In genomic region chr7:137920637-137921473, GRCh38 we compare ENCODE assay signal across 18 cellular contexts.
DNase-seq lines count a peak whose midpoint lies in the region; ATAC-seq and TF ChIP-seq lines count a peak whose summit lies in the region.
"Had no signal": no experiment of that assay in that cellular context is flagged by ENCODE, and none has a peak within 500 bp of the region (broad histone marks: within the 10 kb centered on the region; RNA-seq: fewer than 3 reads in every experiment).

No MANE protein-coding gene starts in this region.

- POLR2A ChIA-PET in activated CD4-positive, alpha-beta T cell treated with anti-CD3 and anti-CD28 coated beads for 36 hours (lab: Charles Lee), result no interaction called here
- POLR2A ChIA-PET in activated CD4-positive, alpha-beta T cell treated with anti-CD3 and anti-CD28 coated beads, Interleukin-2, amount 10 ng/mL, durations not matched to agents 7 days and 5 days (lab: Charles Lee), result no interaction called here

- no peak for ATAC-seq in activated CD4-positive, alpha-beta T cell treated with anti-CD3 and anti-CD28 coated beads for 36 hours
- ATAC-seq: activated CD4-positive, CD25-positive, alpha-beta regulatory T cell treated with anti-CD3 and anti-CD28 coated beads, Interleukin-2, amount 50 U/mL, for 24 hours had no signal

- peaks cover 28% of the 10 kb centered on the region for H3K4me1 Mint-ChIP-seq in activated CD4-positive, alpha-beta T cell treated with anti-CD3 and anti-CD28 coated beads for 36 hours
- peaks cover 26% of the 10 kb centered on the region for H3K4me1 Mint-ChIP-seq in activated CD4-positive, alpha-beta T cell treated with anti-CD3 and anti-CD28 coated beads, Interleukin-2, amount 10 ng/mL, durations not matched to agents 7 days and 5 days
- H3K4me1 Mint-ChIP-seq in chondrocyte (ENCODE audit: low read depth) (peaks cover 90% of the 10 kb centered on the region), immature natural killer cell (peaks cover 43 to 81% of the 10 kb centered on the region in 2 donors)

- H3K4me3 ChIP-seq in subcutaneous abdominal adipose tissue (ENCODE audit: low read depth in 1 of 5, low read length in 5 of 5), result peak overlapping the region in 1 of 5 donors; percentile 4
- H3K4me3 ChIP-seq: SJSA1 had no signal

- H3K9me3 ChIP-seq in subcutaneous abdominal adipose tissue (ENCODE audit: control insufficient read depth in 5 of 5, low read length in 5 of 5), result no peaks in the 10 kb centered on the region
- H3K9me3 ChIP-seq: SJSA1 had no signal

- CTCF ChIA-PET in activated CD4-positive, alpha-beta T cell treated with anti-CD3 and anti-CD28 coated beads for 36 hours (lab: Charles Lee), result interaction anchor here (1.1 to 2.6 kb wide), 6 partner anchors 17 to 265 kb away, joined by 3 to 17 read pairs (median 7); partner anchors contain the start of gene CREB3L2
- CTCF ChIA-PET in activated CD4-positive, alpha-beta T cell treated with anti-CD3 and anti-CD28 coated beads, Interleukin-2, amount 10 ng/mL, durations not matched to agents 7 days and 5 days (lab: Charles Lee), result interaction anchor here (0.9 to 2.0 kb wide), 4 partner anchors 17 to 82 kb away, joined by 3 to 7 read pairs (median 5); partner anchors contain the start of gene CREB3L2

- H3K4me3 Mint-ChIP-seq in activated CD4-positive, alpha-beta T cell treated with anti-CD3 and anti-CD28 coated beads for 36 hours, result no peak overlapping the region
- no peak overlapping the region for H3K4me3 Mint-ChIP-seq in activated CD4-positive, alpha-beta T cell treated with anti-CD3 and anti-CD28 coated beads, Interleukin-2, amount 10 ng/mL, durations not matched to agents 7 days and 5 days
- H3K4me3 Mint-ChIP-seq in chondrocyte (ENCODE audit: unreplicated experiment) (no peak overlapping the region), immature natural killer cell (peak overlapping the region in 4 of 5 donors; percentile 5 to 31 (median 20))
- H3K4me3 Mint-ChIP-seq: neural crest cell had no signal

- peaks cover 19% of the 10 kb centered on the region for H3K36me3 Mint-ChIP-seq in activated CD4-positive, alpha-beta T cell treated with anti-CD3 and anti-CD28 coated beads for 36 hours (ENCODE audit: low read depth)
- peaks cover 43% of the 10 kb centered on the region for H3K36me3 Mint-ChIP-seq in activated CD4-positive, alpha-beta T cell treated with anti-CD3 and anti-CD28 coated beads, Interleukin-2, amount 10 ng/mL, durations not matched to agents 7 days and 5 days (ENCODE audit: low read depth)
- H3K36me3 Mint-ChIP-seq in chondrocyte (ENCODE audit: low read depth) (peaks cover 45% of the 10 kb centered on the region), immature natural killer cell (peaks cover 4 to 26% (median 10%) of the 10 kb centered on the region in 3 donors)

- no peak for DNase-seq in activated CD4-positive, alpha-beta T cell treated with anti-CD3 and anti-CD28 coated beads for 36 hours
- no peak for DNase-seq in activated CD4-positive, alpha-beta T cell treated with anti-CD3 and anti-CD28 coated beads, Interleukin-2, amount 10 ng/mL, durations not matched to agents 7 days and 5 days
- DNase-seq in chondrocyte (ENCODE audit: low spot score), result no peak
- DNase-seq in immature natural killer cell, result no peak
- no peak for DNase-seq in middle frontal gyrus (ENCODE audit: extremely low spot score, low spot score)
- DNase-seq in mucosa of gallbladder (ENCODE audit: low spot score), result no peak
- DNase-seq in NCI-H2107 treated with DMSO at 0.1 percent for 48 hours (lab: John Stamatoyannopoulos, UW; ENCODE audit: unreplicated experiment), result no peak
- DNase-seq: activated naive CD4-positive, alpha-beta T cell treated with anti-CD3 and anti-CD28 coated beads, Interleukin-2, amount 50 U/mL, for 16 hours; DMS79 treated with DMSO at 0.1 percent for 48 hours; effector memory CD4-positive, alpha-beta T cell; NCI-H1092 treated with DMSO at 0.1 percent for 48 hours; NCI-H748 treated with DMSO at 0.1 percent for 48 hours; stimulated activated CD4-positive, alpha-beta T cell treated with anti-CD3 and anti-CD28 coated beads, Interleukin-15, amount 100 ng/mL, for 24 hours had no signal

- peak overlapping the region; percentile 44 for H3K27ac Mint-ChIP-seq in activated CD4-positive, alpha-beta T cell treated with anti-CD3 and anti-CD28 coated beads for 36 hours
- H3K27ac Mint-ChIP-seq in activated CD4-positive, alpha-beta T cell treated with anti-CD3 and anti-CD28 coated beads, Interleukin-2, amount 10 ng/mL, durations not matched to agents 7 days and 5 days, result no peak overlapping the region
- peak overlapping the region; percentile 72 for H3K27ac Mint-ChIP-seq in chondrocyte (ENCODE audit: unreplicated experiment)
- peak overlapping the region; percentile 49 to 87 (median 70) for H3K27ac Mint-ChIP-seq in immature natural killer cell

- H3K4me1 ChIP-seq in subcutaneous abdominal adipose tissue (ENCODE audit: control insufficient read depth in 5 of 5, insufficient read depth in 5 of 5, low read length in 5 of 5), result peaks cover 4 to 12% (median 9%) of the 10 kb centered on the region in 5 donors

- no peak overlapping the region for H3K9ac ChIP-seq in subcutaneous abdominal adipose tissue (ENCODE audit: low read length in 5 of 5)

- H3K9me3 Mint-ChIP-seq in activated CD4-positive, alpha-beta T cell treated with anti-CD3 and anti-CD28 coated beads for 36 hours (ENCODE audit: low read depth), result no peaks in the 10 kb centered on the region
- no peaks in the 10 kb centered on the region for H3K9me3 Mint-ChIP-seq in activated CD4-positive, alpha-beta T cell treated with anti-CD3 and anti-CD28 coated beads, Interleukin-2, amount 10 ng/mL, durations not matched to agents 7 days and 5 days
- H3K9me3 Mint-ChIP-seq in chondrocyte (ENCODE audit: low read depth) (no peaks in the 10 kb centered on the region), immature natural killer cell (no peaks in the 10 kb centered on the region)
- H3K9me3 Mint-ChIP-seq: neural crest cell had no signal

- TF ChIP-seq CTCF in chondrocyte (IDR thresholded peaks at IDR 0.05), result no peak

- intact Hi-C loops in activated CD4-positive, alpha-beta T cell treated with anti-CD3 and anti-CD28 coated beads for 36 hours (cut with DNase I, micrococcal nuclease), result no loop called here

- H3K27me3 ChIP-seq in subcutaneous abdominal adipose tissue (ENCODE audit: control insufficient read depth in 5 of 5, insufficient read depth in 4 of 5, low read length in 5 of 5), result no peaks in the 10 kb centered on the region
- H3K27me3 ChIP-seq: SJSA1 had no signal

- H3K36me3 ChIP-seq in subcutaneous abdominal adipose tissue (ENCODE audit: control insufficient read depth in 5 of 5, insufficient read depth in 5 of 5, low read length in 5 of 5), result peaks cover 6 to 32% (median 10%) of the 10 kb centered on the region in 5 donors

- no peaks in the 10 kb centered on the region for H3K27me3 Mint-ChIP-seq in activated CD4-positive, alpha-beta T cell treated with anti-CD3 and anti-CD28 coated beads for 36 hours
- H3K27me3 Mint-ChIP-seq in activated CD4-positive, alpha-beta T cell treated with anti-CD3 and anti-CD28 coated beads, Interleukin-2, amount 10 ng/mL, durations not matched to agents 7 days and 5 days, result no peaks in the 10 kb centered on the region
- H3K27me3 Mint-ChIP-seq in chondrocyte (ENCODE audit: low read depth) (no peaks in the 10 kb centered on the region), immature natural killer cell (ENCODE audit: low read depth in 3 of 3) (no peaks in the 10 kb centered on the region)

- H3K27ac ChIP-seq in subcutaneous abdominal adipose tissue (ENCODE audit: low read depth, low read length), result peak overlapping the region; percentile 17
- H3K27ac ChIP-seq: 22Rv1, SJSA1 had no signal

Comparison
In these comparisons a context has a peak if more than half of its experiments do, and no peak if none do; other contexts are left out.
1. H3K4me3 Mint-ChIP-seq: peak in immature natural killer cell (4 of 5); none in activated CD4-positive, alpha-beta T cell treated with anti-CD3 and anti-CD28 coated beads for 36 hours (single experiment), activated CD4-positive, alpha-beta T cell treated with anti-CD3 and anti-CD28 coated beads, Interleukin-2, amount 10 ng/mL, durations not matched to agents 7 days and 5 days (single experiment) and chondrocyte (single experiment).